18 cellular contexts compared by ENCODE assay signal in the genomic region with DNA sequence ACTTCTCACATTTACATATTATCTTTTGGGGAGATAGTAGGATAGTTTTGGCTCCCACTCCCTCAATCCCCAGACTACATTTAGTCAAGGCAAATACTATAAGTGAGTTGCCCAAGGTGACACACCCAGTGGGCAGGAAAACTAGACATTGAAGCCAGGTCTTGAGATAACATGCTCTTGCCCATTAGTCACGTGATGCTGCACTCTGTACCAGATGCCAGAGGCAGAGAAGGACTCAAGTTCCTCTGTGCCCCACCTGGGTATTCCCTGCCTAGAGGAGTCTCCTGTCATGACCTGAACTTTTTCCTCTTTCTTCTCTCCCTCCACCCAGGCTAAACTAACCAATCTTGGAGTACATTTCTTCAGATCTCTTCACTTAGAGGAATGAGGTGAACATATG.
DNase-seq lines count a peak whose midpoint lies in the region; ATAC-seq, FAIRE-seq and TF ChIP-seq lines count a peak whose summit lies in the region.
"Had no signal": no experiment of that assay in that cellular context is flagged by ENCODE, and none has a peak within 500 bp of the region (broad histone marks: within the 10 kb centered on the region; RNA-seq: fewer than 3 reads in every experiment).

No MANE protein-coding gene starts in this region.

- no peaks in the 10 kb centered on the region for H3K9me1 ChIP-seq in K562 (ENCODE audit: control insufficient read depth, insufficient read depth, low read length)

- no peaks in the 10 kb centered on the region for H3K79me2 ChIP-seq in HepG2 (ENCODE audit: insufficient read depth, low read length)
- H3K79me2 ChIP-seq in K562 (ENCODE audit: control insufficient read depth, insufficient read depth, low read length), result no peaks in the 10 kb centered on the region

- ATAC-seq in HepG2, result no peak
- ATAC-seq in right lobe of liver, result no peak
- ATAC-seq in K562, result no peak
- ATAC-seq in lower lobe of right lung, result peak; percentile 33 to 50
- ATAC-seq: CD8-positive, alpha-beta T cell; GM23338; HCT116 had no signal

- no peak for TF ChIP-seq RAD21 in HepG2 (CRISPR knock-in tag; IDR thresholded peaks at IDR 0.05)
- no peak for TF ChIP-seq RAD21 in K562 (CRISPR knock-in tag; conservative IDR thresholded peaks at IDR 0.05 in 1 of 2, IDR thresholded peaks at IDR 0.05 in 1 of 2)

- H3K27me3 ChIP-seq in HepG2 (ENCODE audit: control insufficient read depth in 1 of 2, insufficient read depth in 2 of 2, low read length in 2 of 2) (no peaks in the 10 kb centered on the region; a peak in 1 of 5 replicates), right lobe of liver (no peaks in the 10 kb centered on the region), K562 (ENCODE audit: control insufficient read depth in 2 of 2, insufficient read depth in 2 of 2, low read length in 2 of 2) (no peaks in the 10 kb centered on the region), lower lobe of right lung (ENCODE audit: low read depth) (no peaks in the 10 kb centered on the region), HAP-1 (ENCODE audit: low read depth) (no peaks in the 10 kb centered on the region)
- H3K27me3 ChIP-seq: BLaER1 treated with 17β-estradiol and CSF1 and Interleukin-3, amounts not matched to agents 10 nM and 100 nM had no signal

- no peak for TF ChIP-seq CTCF in HepG2 (CRISPR knock-in tag; IDR thresholded peaks at IDR 0.05)
- TF ChIP-seq CTCF in right lobe of liver (IDR thresholded peaks at IDR 0.05), result no peak
- TF ChIP-seq CTCF in K562 (IDR thresholded peaks at IDR 0.05 in 2 of 3, conservative IDR thresholded peaks at IDR 0.05 in 1 of 3; ENCODE audit: insufficient read depth in 2 of 3, low read depth in 1 of 3, low read length in 3 of 3), result no peak
- no peak for TF ChIP-seq CTCF in lower lobe of right lung (IDR thresholded peaks at IDR 0.05)
- TF ChIP-seq CTCF in GM10248 (IDR thresholded peaks at IDR 0.05; ENCODE audit: control extremely low read depth, extremely low read depth, low read depth, missing control alignments), result no peak

- H3K27ac ChIP-seq in HepG2 (ENCODE audit: extremely low read length, insufficient read depth, low read length) (no peak overlapping the region), right lobe of liver (no peak overlapping the region), K562 (ENCODE audit: extremely low read depth, low read depth, low read length) (no peak overlapping the region), lower lobe of right lung (no peak overlapping the region)
- H3K27ac ChIP-seq: BLaER1 treated with 17β-estradiol and CSF1 and Interleukin-3, amounts not matched to agents 10 nM and 100 nM; HL-60 had no signal

- H3K9me3 ChIP-seq in HepG2 (ENCODE audit: low read length) (no peaks in the 10 kb centered on the region), right lobe of liver (no peaks in the 10 kb centered on the region), K562 (replicated peaks; ENCODE audit: control insufficient read depth, insufficient read depth, low read depth, low read length) (no peaks in the 10 kb centered on the region), lower lobe of right lung (no peaks in the 10 kb centered on the region), HAP-1 (no peaks in the 10 kb centered on the region)

- no peak overlapping the region for H3K27ac Mint-ChIP-seq in activated T-helper 2 cell treated with anti-CD3 and anti-CD28 coated beads, Interferon-gamma antibody, Interleukin-2, Interleukin-4, amounts not matched to agents 10 μg/mL and 5 μg/mL and 100 μg/mL, durations not matched to agents 14 hours and 24 hours and 36 hours
- H3K27ac Mint-ChIP-seq: B cell; CD8-positive, alpha-beta T cell; GM23338; HFFc6 had no signal

- WGBS in HepG2 (ENCODE audit: low lambda C conversion rate), result 27% methylated on average over 1 of the region's 1 CpG
- WGBS in right lobe of liver (ENCODE audit: insufficient coverage, low coverage, low lambda C conversion rate, missing lambda C conversion rate), result 25% methylated on average over 1 of the region's 1 CpG
- 0% methylated on average over 1 of the region's 1 CpG for WGBS in K562 (ENCODE audit: insufficient coverage, low coverage, missing lambda C conversion rate)

- H3K36me3 ChIP-seq in HepG2 (replicated peaks in 1 of 2; ENCODE audit: control insufficient read depth in 1 of 2, insufficient read depth in 2 of 2, low read length in 2 of 2) (no peaks in the 10 kb centered on the region), right lobe of liver (no peaks in the 10 kb centered on the region), K562 (ENCODE audit: control insufficient read depth, insufficient read depth, low read length) (no peaks in the 10 kb centered on the region), lower lobe of right lung (no peaks in the 10 kb centered on the region), HAP-1 (replicated peaks) (no peaks in the 10 kb centered on the region)
- H3K36me3 ChIP-seq: BLaER1 treated with 17β-estradiol and CSF1 and Interleukin-3, amounts not matched to agents 10 nM and 100 nM had no signal

- no peaks in the 10 kb centered on the region for H4K20me1 ChIP-seq in HepG2 (ENCODE audit: insufficient read depth, low read length)
- H4K20me1 ChIP-seq in K562 (replicated peaks; ENCODE audit: control insufficient read depth, insufficient read depth, low read length), result peaks cover 5% of the 10 kb centered on the region; the same call in 1 of the 2 replicates
- H4K20me1 ChIP-seq: BLaER1 treated with 17β-estradiol and CSF1 and Interleukin-3, amounts not matched to agents 10 nM and 100 nM had no signal

- H3K4me2 ChIP-seq in HepG2 (ENCODE audit: low read depth, low read length) (no peak overlapping the region), K562 (ENCODE audit: insufficient read depth, low read length) (no peak overlapping the region)
- H3K4me2 ChIP-seq: BLaER1 treated with 17β-estradiol and CSF1 and Interleukin-3, amounts not matched to agents 10 nM and 100 nM; GM23338 had no signal

- DNase-seq in HepG2 (ENCODE audit: low spot score), result no peak
- no peak for DNase-seq in right lobe of liver
- no peak for DNase-seq in K562 (ENCODE audit: extremely low read depth in 1 of 4, low spot score in 3 of 4)
- DNase-seq in lower lobe of right lung, result no peak
- DNase-seq in activated T-helper 2 cell treated with anti-CD3 and anti-CD28 coated beads, Interferon-gamma antibody, Interleukin-2, Interleukin-4, amounts not matched to agents 10 μg/mL and 5 μg/mL and 100 μg/mL, durations not matched to agents 14 hours and 24 hours and 36 hours (ENCODE audit: low spot score), result no peak
- DNase-seq in GM10248 (ENCODE audit: extremely low spot score), result no peak
- no peak for DNase-seq in HAP-1 (ENCODE audit: low spot score in 2 of 2)
- DNase-seq: Calu3; CD8-positive, alpha-beta T cell; HFFc6; IMR-90 had no signal

- H3K27me3 Mint-ChIP-seq in activated T-helper 2 cell treated with anti-CD3 and anti-CD28 coated beads, Interferon-gamma antibody, Interleukin-2, Interleukin-4, amounts not matched to agents 10 μg/mL and 5 μg/mL and 100 μg/mL, durations not matched to agents 14 hours and 24 hours and 36 hours (ENCODE audit: low read depth), result no peaks in the 10 kb centered on the region
- H3K27me3 Mint-ChIP-seq: B cell had no signal

- BruUV-seq in HepG2 (replicated peaks; lab: Mats Ljungman, UMichigan), result no TSS peak
- BruUV-seq in K562 (replicated peaks; lab: Mats Ljungman, UMichigan), result no TSS peak

- CTCF ChIA-PET in HepG2 (lab: Yijun Ruan, JAX; ENCODE audit: low intra/inter-chr PET ratio, low total read pairs), result no interaction called here
- CTCF ChIA-PET in K562 (lab: Yijun Ruan, JAX; ENCODE audit: low intra/inter-chr PET ratio), result no interaction called here
- CTCF ChIA-PET in GM10248 (lab: Yijun Ruan, JAX), result no interaction called here

- no peak overlapping the region for H2AFZ ChIP-seq in HepG2 (ENCODE audit: low read length)
- H2AFZ ChIP-seq in K562 (ENCODE audit: low read depth, low read length), result no peak overlapping the region
- H2AFZ ChIP-seq: GM23338 had no signal

- in situ Hi-C loops in HepG2 (cut with HindIII; ENCODE audit: extremely low pct_ligation_motif_present, low pct_unique_long_range_greater_than_20kb), result loop anchor here (10.0 kb wide), 1 partner anchor 217 kb away; no protein-coding TSS in a partner anchor
- in situ Hi-C loops in K562 (cut with MboI), result no loop called here
- in situ Hi-C loops in HAP-1 (cut with MboI; ENCODE audit: low sequenced_read_pairs), result no loop called here

- no peak overlapping the region for H3K4me3 ChIP-seq in HepG2 (replicated peaks in 1 of 3; ENCODE audit: insufficient read depth in 1 of 3, low read depth in 2 of 3, low read length in 3 of 3)
- no peak overlapping the region for H3K4me3 ChIP-seq in right lobe of liver
- no peak overlapping the region for H3K4me3 ChIP-seq in K562
- H3K4me3 ChIP-seq in lower lobe of right lung, result no peak overlapping the region
- no peak overlapping the region for H3K4me3 ChIP-seq in HAP-1
- H3K4me3 ChIP-seq: BLaER1 treated with 17β-estradiol and CSF1 and Interleukin-3, amounts not matched to agents 10 nM and 100 nM; GM23338 had no signal

- H3K4me1 ChIP-seq in HepG2 (ENCODE audit: insufficient read depth, low read length) (no peaks in the 10 kb centered on the region), right lobe of liver (no peaks in the 10 kb centered on the region), K562 (replicated peaks in 1 of 2; ENCODE audit: control insufficient read depth in 2 of 2, insufficient read depth in 2 of 2, low read length in 2 of 2) (no peaks in the 10 kb centered on the region), lower lobe of right lung (no peaks in the 10 kb centered on the region), HAP-1 (no peaks in the 10 kb centered on the region)

- intact Hi-C loops in HepG2 (cut with micrococcal nuclease; ENCODE audit: unreplicated experiment), result no loop called here
- intact Hi-C loops in right lobe of liver (cut with DNase I), result no loop called here
- intact Hi-C loops in K562 (cut with micrococcal nuclease), result no loop called here
- intact Hi-C loops in lower lobe of right lung (cut with DNase I), result no loop called here
- intact Hi-C loops in activated T-helper 2 cell treated with anti-CD3 and anti-CD28 coated beads, Interferon-gamma antibody, Interleukin-2, Interleukin-4, amounts not matched to agents 10 μg/mL and 5 μg/mL and 100 μg/mL, durations not matched to agents 14 hours and 24 hours and 36 hours (cut with micrococcal nuclease), result no loop called here

- TF ChIP-seq EP300 in HepG2 (IDR thresholded peaks at IDR 0.05; ENCODE audit: low read depth in 2 of 2, low read length in 2 of 2), result no peak
- TF ChIP-seq EP300 in HepG2 (CRISPR knock-in tag; IDR thresholded peaks at IDR 0.05; ENCODE audit: borderline replicate concordance), result no peak
- no peak for TF ChIP-seq EP300 in K562 (IDR thresholded peaks at IDR 0.05; ENCODE audit: low read length)

- H3K4me3 Mint-ChIP-seq in activated T-helper 2 cell treated with anti-CD3 and anti-CD28 coated beads, Interferon-gamma antibody, Interleukin-2, Interleukin-4, amounts not matched to agents 10 μg/mL and 5 μg/mL and 100 μg/mL, durations not matched to agents 14 hours and 24 hours and 36 hours (ENCODE audit: low read depth), result no peak overlapping the region
- H3K4me3 Mint-ChIP-seq: B cell; CD8-positive, alpha-beta T cell; GM23338; HFFc6 had no signal

- H3K4me1 Mint-ChIP-seq in activated T-helper 2 cell treated with anti-CD3 and anti-CD28 coated beads, Interferon-gamma antibody, Interleukin-2, Interleukin-4, amounts not matched to agents 10 μg/mL and 5 μg/mL and 100 μg/mL, durations not matched to agents 14 hours and 24 hours and 36 hours (ENCODE audit: low read depth), result no peaks in the 10 kb centered on the region
- H3K4me1 Mint-ChIP-seq: B cell, GM23338 had no signal

- no peaks in the 10 kb centered on the region for H3K36me3 Mint-ChIP-seq in activated T-helper 2 cell treated with anti-CD3 and anti-CD28 coated beads, Interferon-gamma antibody, Interleukin-2, Interleukin-4, amounts not matched to agents 10 μg/mL and 5 μg/mL and 100 μg/mL, durations not matched to agents 14 hours and 24 hours and 36 hours (ENCODE audit: low read depth)
- H3K36me3 Mint-ChIP-seq: CD8-positive, alpha-beta T cell had no signal

- FAIRE-seq in HepG2 (lab: Jason Lieb, UNC), result no peak
- FAIRE-seq in K562 (lab: Jason Lieb, UNC), result no peak
- FAIRE-seq: G401.6, H54 had no signal

- POLR2A ChIA-PET in HepG2 (lab: Yijun Ruan, JAX) (no interaction called here), K562 (lab: Yijun Ruan, JAX) (interaction anchor here (0.6 kb wide), 1 partner anchor 171 kb away, joined by 5 read pairs; no protein-coding TSS in a partner anchor), GM10248 (lab: Yijun Ruan, JAX) (no interaction called here)

- no peaks in the 10 kb centered on the region for H3K9me3 Mint-ChIP-seq in activated T-helper 2 cell treated with anti-CD3 and anti-CD28 coated beads, Interferon-gamma antibody, Interleukin-2, Interleukin-4, amounts not matched to agents 10 μg/mL and 5 μg/mL and 100 μg/mL, durations not matched to agents 14 hours and 24 hours and 36 hours

- no peak overlapping the region for H3K9ac ChIP-seq in HepG2 (ENCODE audit: insufficient read depth, low read depth, low read length)
- no peak overlapping the region for H3K9ac ChIP-seq in K562 (ENCODE audit: insufficient read depth in 1 of 2, low read depth in 2 of 2, low read length in 2 of 2)
- H3K9ac ChIP-seq: BLaER1 treated with 17β-estradiol and CSF1 and Interleukin-3, amounts not matched to agents 10 nM and 100 nM had no signal

- no peak for TF ChIP-seq POLR2A in HepG2 (IDR thresholded peaks at IDR 0.05; ENCODE audit: insufficient read depth in 1 of 2, low read depth in 2 of 2, low read length in 2 of 2)
- no peak for TF ChIP-seq POLR2A in right lobe of liver (IDR thresholded peaks at IDR 0.05)
- TF ChIP-seq POLR2A in K562 (conservative IDR thresholded peaks at IDR 0.05), result no peak

Comparison
In these comparisons a context has a peak if more than half of its experiments do, and no peak if none do; other contexts are left out.
1. ATAC-seq: peak in lower lobe of right lung (2 of 2); none in HepG2 (single experiment), right lobe of liver (0 of 4) and K562 (single experiment).